ENCODE assay signal across 8 cellular contexts in genomic region chr14:45426685-45427282, GRCh38.
DNase-seq lines count a peak whose midpoint lies in the region; ATAC-seq and TF ChIP-seq lines count a peak whose summit lies in the region.

No MANE protein-coding gene starts in this region.

- ATAC-seq in GM18858 (IDR thresholded peaks at IDR 0.05; ENCODE audit: unreplicated experiment): peak; percentile 85
- no peak for ATAC-seq in stimulated activated memory B cell treated with anti-CD40 and anti-IgM and Interleukin-4, amounts not matched to agents 10 μg/mL and 1 μg/mL and 100 μg/mL, for 72 hours

- H3K27me3 Mint-ChIP-seq in stimulated activated memory B cell treated with anti-CD40 and anti-IgM and Interleukin-4, amounts not matched to agents 10 μg/mL and 1 μg/mL and 100 μg/mL, for 72 hours: no peaks in the 10 kb centered on the region

- H3K4me3 Mint-ChIP-seq in stimulated activated memory B cell treated with anti-CD40 and anti-IgM and Interleukin-4, amounts not matched to agents 10 μg/mL and 1 μg/mL and 100 μg/mL, for 72 hours: no peak overlapping the region

- peak; percentile 60 for TF ChIP-seq CTCF in AG09309 (IDR thresholded peaks at IDR 0.05; ENCODE audit: control insufficient read depth, insufficient read depth, low read depth, low read length, missing control alignments)
- TF ChIP-seq CTCF in choroid plexus epithelial cell (conservative IDR thresholded peaks at IDR 0.05; ENCODE audit: low read depth, low read length): peak; percentile 62

- no peaks in the 10 kb centered on the region for H3K4me1 Mint-ChIP-seq in stimulated activated memory B cell treated with anti-CD40 and anti-IgM and Interleukin-4, amounts not matched to agents 10 μg/mL and 1 μg/mL and 100 μg/mL, for 72 hours

- no peaks in the 10 kb centered on the region for H3K9me3 Mint-ChIP-seq in stimulated activated memory B cell treated with anti-CD40 and anti-IgM and Interleukin-4, amounts not matched to agents 10 μg/mL and 1 μg/mL and 100 μg/mL, for 72 hours

- no peaks in the 10 kb centered on the region for H3K36me3 Mint-ChIP-seq in stimulated activated memory B cell treated with anti-CD40 and anti-IgM and Interleukin-4, amounts not matched to agents 10 μg/mL and 1 μg/mL and 100 μg/mL, for 72 hours

- H3K4me3 ChIP-seq in AG09309 (ENCODE audit: control insufficient read depth, low read depth, low read length): no peak overlapping the region
- no peak overlapping the region for H3K4me3 ChIP-seq in choroid plexus epithelial cell (ENCODE audit: low read depth, low read length)

- no peak overlapping the region for H3K27ac Mint-ChIP-seq in stimulated activated memory B cell treated with anti-CD40 and anti-IgM and Interleukin-4, amounts not matched to agents 10 μg/mL and 1 μg/mL and 100 μg/mL, for 72 hours

- intact Hi-C loops in posterior vena cava (cut with DNase I): no loop called here

- DNase-seq in AG09309 (ENCODE audit: low read depth) (peak; percentile 8), HS-27A (ENCODE audit: low read depth) (peak; percentile 2), NCI-H82 (lab: John Stamatoyannopoulos, UW) (peak; percentile 73), choroid plexus epithelial cell (ENCODE audit: low read depth) (peak; percentile 65), medulla oblongata (ENCODE audit: extremely low spot score) (peak; percentile 46), posterior vena cava (ENCODE audit: low spot score) (no peak)
